ENCODE assay signal across 1 cellular context in genomic region chr13:30159446-30159839, GRCh38.
TF ChIP-seq lines count a peak whose summit lies in the region.

No MANE protein-coding gene starts in this region.

TF ChIP-seq in HepG2, 621 proteins besides CTCF, POLR2A, EP300 and RAD21 (continued from another document):
- TF ChIP-seq ZNF609 (CRISPR knock-in tag; IDR thresholded peaks at IDR 0.05; ENCODE audit: borderline replicate concordance) = no peak
- no peak for TF ChIP-seq ETV6 (CRISPR knock-in tag; conservative IDR thresholded peaks at IDR 0.05)
- TF ChIP-seq RERE (CRISPR knock-in tag; IDR thresholded peaks at IDR 0.05; ENCODE audit: low read depth) = no peak
- TF ChIP-seq ZMAT5 (CRISPR knock-in tag; IDR thresholded peaks at IDR 0.05; ENCODE audit: borderline replicate concordance, low read depth) = no peak
- TF ChIP-seq ATAD3A (CRISPR knock-in tag; IDR thresholded peaks at IDR 0.05) = no peak
- no peak for TF ChIP-seq ZNF343 (CRISPR knock-in tag; IDR thresholded peaks at IDR 0.05)
- TF ChIP-seq ZBTB1 (CRISPR knock-in tag; IDR thresholded peaks at IDR 0.05; ENCODE audit: borderline replicate concordance) = no peak
